ENCODE assay signal across 25 cellular contexts in genomic region chr7:94154182-94154581, GRCh38.
DNase-seq lines count a peak whose midpoint lies in the region; ATAC-seq, FAIRE-seq and TF ChIP-seq lines count a peak whose summit lies in the region.
"Had no signal": no experiment of that assay in that cellular context is flagged by ENCODE, and none has a peak within 500 bp of the region (broad histone marks: within the 10 kb centered on the region; RNA-seq: fewer than 3 reads in every experiment).

No MANE protein-coding gene starts in this region.

- H4K20me1 ChIP-seq in HCT116 (ENCODE audit: insufficient read depth): no peaks in the 10 kb centered on the region
- H4K20me1 ChIP-seq: BLaER1 had no signal

- no peaks in the 10 kb centered on the region for H3K4me1 ChIP-seq in HCT116 (ENCODE audit: control insufficient read depth in 1 of 2, insufficient read depth in 2 of 2, low read length in 2 of 2)
- H3K4me1 ChIP-seq in small intestine (ENCODE audit: control insufficient read depth in 2 of 2, insufficient read depth in 1 of 2, low read depth in 1 of 2, low read length in 1 of 2): no peaks in the 10 kb centered on the region
- no peaks in the 10 kb centered on the region for H3K4me1 ChIP-seq in CD4-positive, alpha-beta memory T cell (ENCODE audit: insufficient read depth, low read length)
- H3K4me1 ChIP-seq: BLaER1 had no signal

- DNase-seq in HCT116 (ENCODE audit: low read depth, low spot score) (no peak), frontal cortex (ENCODE audit: low spot score in 2 of 2) (no peak), small intestine (no peak), HUDEP-2 (lab: John Stamatoyannopoulos, UW; ENCODE audit: unreplicated experiment in 76 of 76) (no peak), NCI-H2171 (lab: John Stamatoyannopoulos, UW) (no peak)
- no peak for DNase-seq in CD4-positive, alpha-beta memory T cell
- DNase-seq: CD8-positive, alpha-beta T cell; COR-L47; DMS 273 treated with DMSO at 0.1 percent for 48 hours; DMS53; DND-41; EL; GOT3; H7; Karpas-422; KBM-7 had no signal

- TF ChIP-seq CTCF in HCT116 (IDR thresholded peaks at IDR 0.05 in 2 of 3, conservative IDR thresholded peaks at IDR 0.05 in 1 of 3; ENCODE audit: borderline replicate concordance in 1 of 3, insufficient read depth in 1 of 3, low read depth in 2 of 3, low read length in 2 of 3): no peak

- TF ChIP-seq RAD21 in HCT116 (IDR thresholded peaks at IDR 0.05; ENCODE audit: low read depth): no peak

- POLR2A ChIA-PET in HCT116 (lab: Charles Lee): no interaction called here
- POLR2A ChIA-PET in CD4-positive, alpha-beta memory T cell (lab: Charles Lee; ENCODE audit: partially characterized antibody): no interaction called here

- no peaks in the 10 kb centered on the region for H3K36me3 ChIP-seq in HCT116 (ENCODE audit: control insufficient read depth in 1 of 2, insufficient read depth in 2 of 2, low read length in 2 of 2)
- H3K36me3 ChIP-seq in small intestine (ENCODE audit: control insufficient read depth in 2 of 2, insufficient read depth in 2 of 2, low read length in 2 of 2): no peaks in the 10 kb centered on the region
- no peaks in the 10 kb centered on the region for H3K36me3 ChIP-seq in CD4-positive, alpha-beta memory T cell (ENCODE audit: insufficient read depth, low read length)
- H3K36me3 ChIP-seq: BLaER1 had no signal

- peaks cover 0 to 3% of the 10 kb centered on the region in 2 donors for H3K27me3 Mint-ChIP-seq in CD4-positive, alpha-beta memory T cell

- no peaks in the 10 kb centered on the region for H3K9me3 Mint-ChIP-seq in CD4-positive, alpha-beta memory T cell
- H3K9me3 Mint-ChIP-seq: CD8-positive, alpha-beta T cell had no signal

- H3K27ac Mint-ChIP-seq in CD4-positive, alpha-beta memory T cell: no peak overlapping the region
- H3K27ac Mint-ChIP-seq: CD14-positive monocyte; CD8-positive, alpha-beta T cell; IgD-negative memory B cell had no signal

- H3K27me3 ChIP-seq in HCT116 (ENCODE audit: insufficient read depth, low read length): peaks cover 5% of the 10 kb centered on the region; the same call in 1 of the 2 replicates
- H3K27me3 ChIP-seq in small intestine (ENCODE audit: control insufficient read depth in 2 of 2, insufficient read depth in 2 of 2, low read length in 2 of 2): no peaks in the 10 kb centered on the region
- no peaks in the 10 kb centered on the region for H3K27me3 ChIP-seq in CD4-positive, alpha-beta memory T cell (ENCODE audit: insufficient read depth, low read length)
- H3K27me3 ChIP-seq: BLaER1 had no signal

- no peaks in the 10 kb centered on the region for H3K4me1 Mint-ChIP-seq in CD4-positive, alpha-beta memory T cell
- H3K4me1 Mint-ChIP-seq: CD14-positive monocyte had no signal

- no peaks in the 10 kb centered on the region for H3K36me3 Mint-ChIP-seq in CD4-positive, alpha-beta memory T cell
- H3K36me3 Mint-ChIP-seq: CD14-positive monocyte; CD8-positive, alpha-beta T cell had no signal

- H3K4me2 ChIP-seq in HCT116 (ENCODE audit: low read length): no peak overlapping the region
- H3K4me2 ChIP-seq: BLaER1 had no signal

- no TSS peak for BruUV-seq in HCT116 (replicated peaks; lab: Mats Ljungman, UMichigan)

- FAIRE-seq in TTC549 (lab: Jason Lieb, UNC): peak; percentile 90
- FAIRE-seq in frontal cortex (lab: Jason Lieb, UNC): peak; percentile 96
- FAIRE-seq in small intestine (lab: Jason Lieb, UNC): peak; percentile 91
- FAIRE-seq: GM12891, HepG2, HTR-8/SVneo had no signal

- no peak overlapping the region for H3K9ac ChIP-seq in HCT116 (ENCODE audit: low read length)
- H3K9ac ChIP-seq: BLaER1 had no signal

- no peak overlapping the region for H3K4me3 Mint-ChIP-seq in CD4-positive, alpha-beta memory T cell
- H3K4me3 Mint-ChIP-seq: CD14-positive monocyte; CD8-positive, alpha-beta T cell; IgD-negative memory B cell had no signal

- no peaks in the 10 kb centered on the region for H3K79me2 ChIP-seq in HCT116 (ENCODE audit: insufficient read depth, low read length)

- H3K9me3 ChIP-seq in HCT116 (ENCODE audit: control insufficient read depth in 1 of 2, insufficient read depth in 1 of 2, low read depth in 1 of 2, low read length in 2 of 2): no peaks in the 10 kb centered on the region
- H3K9me3 ChIP-seq in small intestine (ENCODE audit: control insufficient read depth, low read depth): no peaks in the 10 kb centered on the region
- H3K9me3 ChIP-seq in CD4-positive, alpha-beta memory T cell (ENCODE audit: control insufficient read depth in 1 of 2, low read length in 2 of 2): no peaks in the 10 kb centered on the region
- H3K9me3 ChIP-seq: BLaER1 had no signal

- CTCF ChIA-PET in HCT116 (lab: Charles Lee): no interaction called here
- CTCF ChIA-PET in CD4-positive, alpha-beta memory T cell (lab: Charles Lee; ENCODE audit: partially characterized antibody): no interaction called here

- H3K4me3 ChIP-seq in HCT116 (replicated peaks in 1 of 2; ENCODE audit: low read depth in 1 of 2, low read length in 2 of 2) (no peak overlapping the region), small intestine (ENCODE audit: low read depth in 1 of 2, low read length in 2 of 2) (no peak overlapping the region)
- no peak overlapping the region for H3K4me3 ChIP-seq in CD4-positive, alpha-beta memory T cell (ENCODE audit: low read length in 2 of 2)
- H3K4me3 ChIP-seq: BLaER1 had no signal

- H3K9me2 ChIP-seq in HCT116 (ENCODE audit: insufficient read depth): no peaks in the 10 kb centered on the region

- peak overlapping the region; percentile 59 for H2AFZ ChIP-seq in HCT116 (ENCODE audit: low read depth, low read length, poor library complexity, severe bottlenecking)

- no peak for TF ChIP-seq POLR2A in HCT116 (IDR thresholded peaks at IDR 0.05; ENCODE audit: borderline replicate concordance, extremely low read depth, insufficient read depth, insufficient read length)

- ATAC-seq in HCT116: no peak
- no peak for ATAC-seq in HG02884 (IDR thresholded peaks at IDR 0.05; ENCODE audit: unreplicated experiment)
- ATAC-seq: CD8-positive, alpha-beta T cell; HepG2 had no signal

- intact Hi-C loops in HCT116 (cut with micrococcal nuclease): no loop called here
- intact Hi-C loops in CD4-positive, alpha-beta memory T cell (cut with micrococcal nuclease): no loop called here

- H3K27ac ChIP-seq in HCT116 (ENCODE audit: low read depth, low read length) (no peak overlapping the region), small intestine (ENCODE audit: low read depth in 1 of 2, low read length in 1 of 2) (no peak overlapping the region)
- no peak overlapping the region for H3K27ac ChIP-seq in CD4-positive, alpha-beta memory T cell (ENCODE audit: low read depth, low read length)
- H3K27ac ChIP-seq: BLaER1, HL-60 had no signal

- RAD21 ChIA-PET in HCT116 (lab: Charles Lee; ENCODE audit: low non-redundant PET in 1 of 2, low total read pairs in 2 of 2, uncharacterized antibody in 2 of 2, unreplicated experiment in 2 of 2): no interaction called here

TF ChIP-seq in HCT116, 20 proteins besides CTCF, POLR2A, EP300 and RAD21:
- no peak for TF ChIP-seq EZH2 (IDR thresholded peaks at IDR 0.05)
TF ChIP-seq in HCT116: peak in this region for 0.
